ENCODE assay signal across 21 cellular contexts in the genomic region with DNA sequence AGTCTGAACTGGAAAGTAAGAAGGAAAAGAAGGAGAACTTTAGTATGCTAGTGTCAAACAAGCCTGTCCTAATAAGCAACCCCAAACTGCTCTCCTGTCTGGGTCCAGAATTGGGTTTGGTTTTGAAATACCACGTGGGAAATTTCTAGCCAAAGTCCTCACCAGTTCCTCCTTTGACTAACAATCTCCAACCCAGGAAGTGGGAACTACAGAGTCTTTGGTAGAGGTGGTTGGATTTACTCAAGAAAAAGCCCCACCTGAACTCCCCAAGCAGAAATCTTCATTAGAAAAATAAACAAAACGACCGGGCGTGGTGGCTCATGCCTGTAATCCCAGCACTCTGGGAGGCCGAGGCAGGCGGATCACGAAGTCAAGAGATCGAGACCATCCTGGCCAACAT.
"Had no signal": no experiment of that assay in that cellular context is flagged by ENCODE, and none has a peak within 500 bp of the region (broad histone marks: within the 10 kb centered on the region; RNA-seq: fewer than 3 reads in every experiment).

No MANE protein-coding gene starts in this region.

- H3K27ac Mint-ChIP-seq: activated CD4-positive, alpha-beta memory T cell treated with anti-CD3 and anti-CD28 coated beads for 36 hours; activated naive CD4-positive, alpha-beta T cell treated with anti-CD3 and anti-CD28 coated beads for 36 hours; activated T-cell treated with anti-CD3 and anti-CD28 coated beads, Interleukin-2, amount 50 U/mL, for 72 hours; dendritic cell treated with granulocyte-macrophage colony-stimulating factor and Interleukin-4, amounts not matched to agents 40 ng/mL and 50 ng/mL, for 4 days; natural killer cell; progenitor cell of endocrine pancreas; T-helper 1 cell treated with Interleukin-12 subunit alpha and Interleukin-12 subunit beta and Interleukin-4 antibody, amounts not matched to agents 30 μg/mL and 1 μg/mL, for 36 hours had no signal

- H3K36me3 ChIP-seq: cardiac muscle cell, lower lobe of right lung, sigmoid colon had no signal

- H3K4me3 ChIP-seq: cardiac muscle cell, lower lobe of right lung, sigmoid colon had no signal

- ATAC-seq: activated T-cell treated with anti-CD3 and anti-CD28 coated beads, Interleukin-2, amount 50 U/mL, for 72 hours; left lobe of liver; lower lobe of right lung; natural killer cell had no signal

- H3K27me3 Mint-ChIP-seq: activated CD4-positive, alpha-beta memory T cell treated with anti-CD3 and anti-CD28 coated beads for 36 hours; dendritic cell treated with granulocyte-macrophage colony-stimulating factor and Interleukin-4, amounts not matched to agents 40 ng/mL and 50 ng/mL, for 4 days; progenitor cell of endocrine pancreas had no signal

- H3K36me3 Mint-ChIP-seq: activated CD4-positive, alpha-beta memory T cell treated with anti-CD3 and anti-CD28 coated beads for 36 hours; natural killer cell had no signal

- H3K4me1 Mint-ChIP-seq: natural killer cell had no signal

- H3K4me3 Mint-ChIP-seq: activated CD4-positive, alpha-beta memory T cell treated with anti-CD3 and anti-CD28 coated beads for 36 hours; activated naive CD4-positive, alpha-beta T cell treated with anti-CD3 and anti-CD28 coated beads for 36 hours; activated T-cell treated with anti-CD3 and anti-CD28 coated beads, Interleukin-2, amount 50 U/mL, for 72 hours; dendritic cell treated with granulocyte-macrophage colony-stimulating factor and Interleukin-4, amounts not matched to agents 40 ng/mL and 50 ng/mL, for 4 days; natural killer cell; T-helper 1 cell treated with Interleukin-12 subunit alpha and Interleukin-12 subunit beta and Interleukin-4 antibody, amounts not matched to agents 30 μg/mL and 1 μg/mL, for 36 hours had no signal

- H3K27me3 ChIP-seq: cardiac muscle cell, sigmoid colon had no signal

- H3K9me3 ChIP-seq: lower lobe of right lung, sigmoid colon had no signal

- DNase-seq: activated CD4-positive, alpha-beta memory T cell treated with anti-CD3 and anti-CD28 coated beads for 36 hours; activated CD4-positive, alpha-beta T cell treated with anti-CD3 and anti-CD28 coated beads for 4 hours; activated CD4-positive, CD25-positive, alpha-beta regulatory T cell; activated effector memory CD4-positive, alpha-beta T cell treated with Interleukin-2 at 50 U/mL for 16 hours; activated naive CD4-positive, alpha-beta T cell treated with anti-CD3 and anti-CD28 coated beads for 36 hours; activated T-cell treated with anti-CD3 and anti-CD28 coated beads, Interleukin-2, amount 50 U/mL, for 72 hours; amygdala; effector CD4-positive, alpha-beta T cell; foreskin fibroblast; lower lobe of right lung; mesendoderm; natural killer cell; retina; sigmoid colon; stimulated activated CD4-positive, alpha-beta T cell treated with anti-CD3 and anti-CD28 coated beads, Interleukin-2, amount 100 ng/mL, for 48 hours; stimulated activated naive CD4-positive, alpha-beta T cell treated with Interleukin-2 at 50 U/mL for 16 hours had no signal

- H3K27ac ChIP-seq: cardiac muscle cell, lower lobe of right lung, sigmoid colon had no signal

- H3K4me1 ChIP-seq: lower lobe of right lung, sigmoid colon had no signal

- H3K9me3 Mint-ChIP-seq: activated CD4-positive, alpha-beta memory T cell treated with anti-CD3 and anti-CD28 coated beads for 36 hours; activated naive CD4-positive, alpha-beta T cell treated with anti-CD3 and anti-CD28 coated beads for 36 hours; activated T-cell treated with anti-CD3 and anti-CD28 coated beads, Interleukin-2, amount 50 U/mL, for 72 hours; dendritic cell treated with granulocyte-macrophage colony-stimulating factor and Interleukin-4, amounts not matched to agents 40 ng/mL and 50 ng/mL, for 4 days; natural killer cell; T-helper 1 cell treated with Interleukin-12 subunit alpha and Interleukin-12 subunit beta and Interleukin-4 antibody, amounts not matched to agents 30 μg/mL and 1 μg/mL, for 36 hours had no signal
